ENCODE assay signal across 19 cellular contexts in the genomic region with DNA sequence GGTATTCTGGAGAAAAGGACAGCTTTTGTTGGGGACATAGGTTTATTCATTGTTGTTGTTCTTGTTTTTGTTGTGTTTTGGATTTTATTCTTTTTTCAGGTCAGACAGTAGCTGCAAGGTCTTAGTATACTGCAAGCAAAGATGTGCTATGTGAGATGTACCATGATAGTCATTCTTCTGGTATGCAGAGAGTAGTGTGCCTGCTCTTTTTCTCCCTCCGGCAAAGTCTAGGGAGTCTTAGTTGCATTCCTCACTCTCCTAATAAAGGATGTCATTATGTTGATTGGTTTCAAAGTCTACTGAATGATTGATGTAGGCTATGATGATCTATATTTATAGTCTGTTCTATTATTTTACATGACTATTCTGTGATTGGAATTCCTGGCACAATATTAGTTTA.
"Had no signal": no experiment of that assay in that cellular context is flagged by ENCODE, and none has a peak within 500 bp of the region (broad histone marks: within the 10 kb centered on the region; RNA-seq: fewer than 3 reads in every experiment).

No MANE protein-coding gene starts in this region.

- H3K4me2 ChIP-seq: smooth muscle cell had no signal

- H3K27me3 ChIP-seq: adrenal gland, cardiac muscle cell, neutrophil, right lobe of liver, stomach, upper lobe of right lung had no signal

- H3K36me3 Mint-ChIP-seq: activated naive CD4-positive, alpha-beta T cell treated with anti-CD3 and anti-CD28 coated beads, Interleukin-2, amount 50 U/mL, for 72 hours; natural killer cell treated with Interleukin-12 subunit alpha and Interleukin-12 subunit beta and Interleukin-15 and Interleukin-18, amount 100 ng/mL, for 72 hours had no signal

- H3K36me3 ChIP-seq: adrenal gland, cardiac muscle cell, neutrophil, pancreas, right lobe of liver, stomach, upper lobe of right lung had no signal

- H3K4me3 Mint-ChIP-seq: activated T-helper 1 cell treated with anti-CD3 and anti-CD28 coated beads, Interleukin-12 subunit alpha, Interleukin-12 subunit beta, Interleukin-2, Interleukin-4 antibody, amounts not matched to agents 30 ng/mL and 10 ng/mL and 1 ng/mL, durations not matched to agents 14 hours and 24 hours and 36 hours; effector memory CD8-positive, alpha-beta T cell; natural killer cell treated with Interleukin-12 subunit alpha and Interleukin-12 subunit beta and Interleukin-15 and Interleukin-18, amount 100 ng/mL, for 72 hours; T-helper 1 cell treated with Interleukin-12 subunit alpha and Interleukin-12 subunit beta and Interleukin-4 antibody, amounts not matched to agents 30 μg/mL and 1 μg/mL, for 36 hours had no signal

- DNase-seq: activated CD4-positive, CD25-positive, alpha-beta regulatory T cell treated with anti-CD3 and anti-CD28 coated beads, Interleukin-2, amount 50 U/mL, for 72 hours; activated CD8-positive, alpha-beta memory T cell treated with anti-CD3 and anti-CD28 coated beads for 24 hours; activated gamma-delta T cell treated with Interleukin-2 at 50 U/mL for 16 hours; adrenal gland; effector memory CD8-positive, alpha-beta T cell; mesenchymal stem cell; pancreas; right lobe of liver; stimulated activated CD4-positive, alpha-beta T cell treated with anti-CD3 and anti-CD28 coated beads, Interleukin-4, amount 100 ng/mL, for 1 hour; stomach; upper lobe of right lung had no signal

- H3K9me3 Mint-ChIP-seq: activated T-helper 1 cell treated with anti-CD3 and anti-CD28 coated beads, Interleukin-12 subunit alpha, Interleukin-12 subunit beta, Interleukin-2, Interleukin-4 antibody, amounts not matched to agents 30 ng/mL and 10 ng/mL and 1 ng/mL, durations not matched to agents 14 hours and 24 hours and 36 hours; natural killer cell treated with Interleukin-12 subunit alpha and Interleukin-12 subunit beta and Interleukin-15 and Interleukin-18, amount 100 ng/mL, for 72 hours; T-helper 1 cell treated with Interleukin-12 subunit alpha and Interleukin-12 subunit beta and Interleukin-4 antibody, amounts not matched to agents 30 μg/mL and 1 μg/mL, for 36 hours had no signal

- H3K4me3 ChIP-seq: adrenal gland, cardiac muscle cell, pancreas, right lobe of liver, smooth muscle cell, stomach, upper lobe of right lung had no signal

- H3K4me1 ChIP-seq: adrenal gland, pancreas, right lobe of liver, stomach, upper lobe of right lung had no signal

- H3K9me3 ChIP-seq: adrenal gland, neutrophil, pancreas, right lobe of liver, stomach, upper lobe of right lung had no signal

- H3K27ac ChIP-seq: adrenal gland, cardiac muscle cell, neutrophil, pancreas, right lobe of liver, stomach, upper lobe of right lung, VCaP had no signal

- H3K27ac Mint-ChIP-seq: activated naive CD4-positive, alpha-beta T cell treated with anti-CD3 and anti-CD28 coated beads, Interleukin-2, amount 50 U/mL, for 72 hours; activated T-helper 1 cell treated with anti-CD3 and anti-CD28 coated beads, Interleukin-12 subunit alpha, Interleukin-12 subunit beta, Interleukin-2, Interleukin-4 antibody, amounts not matched to agents 30 ng/mL and 10 ng/mL and 1 ng/mL, durations not matched to agents 14 hours and 24 hours and 36 hours; effector memory CD8-positive, alpha-beta T cell; natural killer cell treated with Interleukin-12 subunit alpha and Interleukin-12 subunit beta and Interleukin-15 and Interleukin-18, amount 100 ng/mL, for 72 hours; T-helper 1 cell treated with Interleukin-12 subunit alpha and Interleukin-12 subunit beta and Interleukin-4 antibody, amounts not matched to agents 30 μg/mL and 1 μg/mL, for 36 hours had no signal

- H3K27me3 Mint-ChIP-seq: effector memory CD8-positive, alpha-beta T cell; natural killer cell treated with Interleukin-12 subunit alpha and Interleukin-12 subunit beta and Interleukin-15 and Interleukin-18, amount 100 ng/mL, for 72 hours had no signal
